9 cellular contexts compared by ENCODE assay signal in genomic region chr14:92646952-92647461, GRCh38.
DNase-seq lines count a peak whose midpoint lies in the region; ATAC-seq, FAIRE-seq and TF ChIP-seq lines count a peak whose summit lies in the region.
"Had no signal": no experiment of that assay in that cellular context is flagged by ENCODE, and none has a peak within 500 bp of the region (broad histone marks: within the 10 kb centered on the region; RNA-seq: fewer than 3 reads in every experiment).

No MANE protein-coding gene starts in this region.

- H3K9me3 ChIP-seq in A549: peaks cover 11% of the 10 kb centered on the region; the same call in 2 of the 3 replicates

- CTCF ChIA-PET in A549 (lab: Yijun Ruan, JAX): interaction anchor here (1.0 to 1.2 kb wide), 2 partner anchors 11 to 158 kb away, joined by 3 to 4 read pairs; no protein-coding TSS in a partner anchor

- POLR2A ChIA-PET in A549 (lab: Yijun Ruan, JAX): no interaction called here

- no peaks in the 10 kb centered on the region; the same call in 2 of the 3 replicates for H3K4me1 ChIP-seq in A549

- no peaks in the 10 kb centered on the region for H3K36me3 ChIP-seq in H7 (replicated peaks; ENCODE audit: control insufficient read depth, insufficient read depth, low read length)

- TF ChIP-seq CTCF in A549 (IDR thresholded peaks at IDR 0.05): no peak
- no peak for TF ChIP-seq CTCF in astrocyte of the cerebellum (IDR thresholded peaks at IDR 0.05; ENCODE audit: low read depth, low read length, missing control alignments)
- no peak for TF ChIP-seq CTCF in GM13977 (IDR thresholded peaks at IDR 0.05; ENCODE audit: extremely low read depth, insufficient read depth, missing control alignments)

- DNase-seq in A549 (ENCODE audit: low read depth in 1 of 2, low spot score in 1 of 2): peak in 1 of 2 experiments; percentile 16
- DNase-seq in H7: peak; percentile 4
- peak; percentile 32 for DNase-seq in astrocyte of the cerebellum (ENCODE audit: low read depth)
- peak; percentile 43 for DNase-seq in mucosa of gallbladder (ENCODE audit: low spot score)
- DNase-seq in GM13977 (ENCODE audit: low spot score): no peak
- DNase-seq in NCI-H1092 (lab: John Stamatoyannopoulos, UW): no peak
- DNase-seq: Kasumi-1 had no signal

- in situ Hi-C loops in astrocyte of the cerebellum (cut with HindIII; ENCODE audit: low sequenced_read_pairs) (no loop called here), GM13977 (cut with MboI; ENCODE audit: low pct_unique_long_range_greater_than_20kb, low sequenced_read_pairs, unreplicated experiment) (no loop called here)

- WGBS in A549 (ENCODE audit: missing lambda C conversion rate): 87% methylated on average over 8 of the region's 8 CpGs

- ATAC-seq in A549: no peak
- no peak for ATAC-seq in HG02642 (IDR thresholded peaks at IDR 0.05; ENCODE audit: poor library complexity, unreplicated experiment)
- ATAC-seq in HG02623 (IDR thresholded peaks at IDR 0.05; ENCODE audit: unreplicated experiment): no peak

- no peak for FAIRE-seq in A549 (lab: Jason Lieb, UNC)

- TF ChIP-seq EP300 in A549 (IDR thresholded peaks at IDR 0.05): no peak

- no peak for TF ChIP-seq RAD21 in A549 (conservative IDR thresholded peaks at IDR 0.05 in 1 of 2, IDR thresholded peaks at IDR 0.05 in 1 of 2)

- peak overlapping the region; percentile 16; the same call in 1 of the 3 replicates for H3K4me2 ChIP-seq in A549

- H3K4me3 ChIP-seq in A549 (no peak overlapping the region), H7 (ENCODE audit: insufficient read depth, low read depth, low read length) (no peak overlapping the region), astrocyte of the cerebellum (ENCODE audit: low read depth, low read length) (no peak overlapping the region)

- H3K27ac ChIP-seq in A549: no peak overlapping the region; a peak in 1 of 6 replicates

- no peaks in the 10 kb centered on the region for H3K27me3 ChIP-seq in H7 (ENCODE audit: control insufficient read depth, insufficient read depth, low read length)

- no peak for TF ChIP-seq POLR2A in A549 (IDR thresholded peaks at IDR 0.05; ENCODE audit: low read length)

TF ChIP-seq in A549, 52 proteins besides CTCF, POLR2A, EP300 and RAD21:
- peak; percentile 32; the same call in 1 of the 2 replicates for TF ChIP-seq GATA3 (IDR thresholded peaks at IDR 0.05; ENCODE audit: borderline replicate concordance)
- no peak for TF ChIP-seq USF2 (IDR thresholded peaks at IDR 0.05)

Comparison
In these comparisons a context has a peak if more than half of its experiments do, and no peak if none do; other contexts are left out.
1. DNase-seq: peak in H7 (single experiment), astrocyte of the cerebellum (single experiment) and mucosa of gallbladder (single experiment); none in GM13977 (single experiment) and NCI-H1092 (single experiment).